Comparison of ENCODE assay signal across 16 cellular contexts in the genomic region with DNA sequence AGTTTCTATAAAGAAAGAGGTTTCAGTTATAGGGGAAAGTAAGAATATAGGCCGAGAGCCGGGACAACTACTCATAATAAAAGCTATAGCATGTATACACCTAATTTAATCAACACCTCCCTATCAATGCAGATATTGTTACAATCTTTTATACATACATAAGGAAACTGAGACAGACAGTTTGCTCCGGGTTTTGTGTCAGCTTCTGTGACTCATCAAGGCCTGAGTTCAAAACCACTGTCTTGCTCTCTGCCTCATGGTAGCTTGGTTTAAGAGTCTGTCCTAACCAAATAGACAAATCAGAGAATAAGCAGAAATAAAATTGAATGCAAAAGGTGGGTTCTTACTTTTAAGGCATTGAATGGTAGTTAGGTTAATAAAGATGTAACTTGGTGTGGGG.
DNase-seq lines count a peak whose midpoint lies in the region; ATAC-seq, FAIRE-seq and TF ChIP-seq lines count a peak whose summit lies in the region.
"Had no signal": no experiment of that assay in that cellular context is flagged by ENCODE, and none has a peak within 500 bp of the region (broad histone marks: within the 10 kb centered on the region; RNA-seq: fewer than 3 reads in every experiment).

No MANE protein-coding gene starts in this region.

- H3K27ac Mint-ChIP-seq in activated CD4-positive, alpha-beta memory T cell treated with anti-CD3 and anti-CD28 coated beads for 36 hours: no peak overlapping the region
- no peak overlapping the region for H3K27ac Mint-ChIP-seq in activated CD4-positive, alpha-beta memory T cell treated with anti-CD3 and anti-CD28 coated beads, Interleukin-2, amount 10 ng/mL, durations not matched to agents 7 days and 5 days
- peak overlapping the region; percentile 25 for H3K27ac Mint-ChIP-seq in activated T-helper 2 cell treated with anti-CD3 and anti-CD28 coated beads, Interferon-gamma antibody, Interleukin-2, Interleukin-4, amounts not matched to agents 10 μg/mL and 5 μg/mL and 100 μg/mL, durations not matched to agents 14 hours and 24 hours and 36 hours
- peak overlapping the region; percentile 70 for H3K27ac Mint-ChIP-seq in osteocyte (ENCODE audit: unreplicated experiment)
- H3K27ac Mint-ChIP-seq in activated naive CD8-positive, alpha-beta T cell treated with anti-CD3 and anti-CD28 coated beads for 36 hours: no peak overlapping the region

- TF ChIP-seq POLR2A in HCT116 (IDR thresholded peaks at IDR 0.05; ENCODE audit: borderline replicate concordance, extremely low read depth, insufficient read depth, insufficient read length): no peak

- H3K27me3 Mint-ChIP-seq in activated CD4-positive, alpha-beta memory T cell treated with anti-CD3 and anti-CD28 coated beads for 36 hours: no peaks in the 10 kb centered on the region
- H3K27me3 Mint-ChIP-seq in activated CD4-positive, alpha-beta memory T cell treated with anti-CD3 and anti-CD28 coated beads, Interleukin-2, amount 10 ng/mL, durations not matched to agents 7 days and 5 days: no peaks in the 10 kb centered on the region
- no peaks in the 10 kb centered on the region for H3K27me3 Mint-ChIP-seq in activated T-helper 2 cell treated with anti-CD3 and anti-CD28 coated beads, Interferon-gamma antibody, Interleukin-2, Interleukin-4, amounts not matched to agents 10 μg/mL and 5 μg/mL and 100 μg/mL, durations not matched to agents 14 hours and 24 hours and 36 hours (ENCODE audit: low read depth)
- H3K27me3 Mint-ChIP-seq in osteocyte (ENCODE audit: unreplicated experiment): no peaks in the 10 kb centered on the region
- no peaks in the 10 kb centered on the region for H3K27me3 Mint-ChIP-seq in activated naive CD8-positive, alpha-beta T cell treated with anti-CD3 and anti-CD28 coated beads for 36 hours
- H3K27me3 Mint-ChIP-seq: CD8-positive, alpha-beta memory T cell had no signal

- no peak overlapping the region for H3K4me3 ChIP-seq in HCT116 (replicated peaks in 1 of 2; ENCODE audit: low read depth in 1 of 2, low read length in 2 of 2)
- H3K4me3 ChIP-seq: BLaER1, GM23248 had no signal

- no peaks in the 10 kb centered on the region for H3K27me3 ChIP-seq in HCT116 (ENCODE audit: insufficient read depth, low read length)
- H3K27me3 ChIP-seq: BLaER1 had no signal

- BruUV-seq in HCT116 (replicated peaks; lab: Mats Ljungman, UMichigan): no TSS peak

- RAD21 ChIA-PET in HCT116 (lab: Charles Lee; ENCODE audit: low non-redundant PET in 1 of 2, low total read pairs in 2 of 2, uncharacterized antibody in 2 of 2, unreplicated experiment in 2 of 2): no interaction called here

- no peak for TF ChIP-seq CTCF in HCT116 (IDR thresholded peaks at IDR 0.05 in 2 of 3, conservative IDR thresholded peaks at IDR 0.05 in 1 of 3; ENCODE audit: borderline replicate concordance in 1 of 3, insufficient read depth in 1 of 3, low read depth in 2 of 3, low read length in 2 of 3)
- TF ChIP-seq CTCF in osteocyte (IDR thresholded peaks at IDR 0.05): no peak

- FAIRE-seq in RCC 7860 (lab: Jason Lieb, UNC): no peak

- intact Hi-C loops in activated CD4-positive, alpha-beta memory T cell treated with anti-CD3 and anti-CD28 coated beads for 36 hours (cut with micrococcal nuclease): no loop called here
- intact Hi-C loops in HCT116 (cut with micrococcal nuclease): loop anchor here (1.0 kb wide), 1 partner anchor 9 kb away; no protein-coding TSS in a partner anchor
- intact Hi-C loops in activated T-helper 2 cell treated with anti-CD3 and anti-CD28 coated beads, Interferon-gamma antibody, Interleukin-2, Interleukin-4, amounts not matched to agents 10 μg/mL and 5 μg/mL and 100 μg/mL, durations not matched to agents 14 hours and 24 hours and 36 hours (cut with micrococcal nuclease): loop anchor here (5.0 kb wide), 1 partner anchor 67 kb away; no protein-coding TSS in a partner anchor

- H3K4me2 ChIP-seq in HCT116 (ENCODE audit: low read length): no peak overlapping the region
- H3K4me2 ChIP-seq: BLaER1 had no signal

- H3K4me3 Mint-ChIP-seq in activated CD4-positive, alpha-beta memory T cell treated with anti-CD3 and anti-CD28 coated beads for 36 hours: no peak overlapping the region
- H3K4me3 Mint-ChIP-seq in activated CD4-positive, alpha-beta memory T cell treated with anti-CD3 and anti-CD28 coated beads, Interleukin-2, amount 10 ng/mL, durations not matched to agents 7 days and 5 days: no peak overlapping the region
- H3K4me3 Mint-ChIP-seq in activated T-helper 2 cell treated with anti-CD3 and anti-CD28 coated beads, Interferon-gamma antibody, Interleukin-2, Interleukin-4, amounts not matched to agents 10 μg/mL and 5 μg/mL and 100 μg/mL, durations not matched to agents 14 hours and 24 hours and 36 hours (ENCODE audit: low read depth): no peak overlapping the region
- no peak overlapping the region for H3K4me3 Mint-ChIP-seq in osteocyte (ENCODE audit: unreplicated experiment)
- no peak overlapping the region for H3K4me3 Mint-ChIP-seq in activated naive CD8-positive, alpha-beta T cell treated with anti-CD3 and anti-CD28 coated beads for 36 hours
- H3K4me3 Mint-ChIP-seq: CD8-positive, alpha-beta memory T cell had no signal

- H3K4me1 ChIP-seq in HCT116 (ENCODE audit: control insufficient read depth in 1 of 2, insufficient read depth in 2 of 2, low read length in 2 of 2): peaks cover 33 to 43% of the 10 kb centered on the region in 2 experiments
- H3K4me1 ChIP-seq: BLaER1, Caco-2 had no signal

- no peaks in the 10 kb centered on the region for H3K9me3 ChIP-seq in HCT116 (ENCODE audit: control insufficient read depth in 1 of 2, insufficient read depth in 1 of 2, low read depth in 1 of 2, low read length in 2 of 2)
- H3K9me3 ChIP-seq: BLaER1, Caco-2 had no signal

- peak; percentile 25 for DNase-seq in activated CD4-positive, alpha-beta memory T cell treated with anti-CD3 and anti-CD28 coated beads for 36 hours
- no peak for DNase-seq in activated CD4-positive, alpha-beta memory T cell treated with anti-CD3 and anti-CD28 coated beads, Interleukin-2, amount 10 ng/mL, durations not matched to agents 7 days and 5 days
- DNase-seq in HCT116 (ENCODE audit: low read depth, low spot score): no peak
- DNase-seq in activated T-helper 2 cell treated with anti-CD3 and anti-CD28 coated beads, Interferon-gamma antibody, Interleukin-2, Interleukin-4, amounts not matched to agents 10 μg/mL and 5 μg/mL and 100 μg/mL, durations not matched to agents 14 hours and 24 hours and 36 hours (ENCODE audit: low spot score): no peak
- DNase-seq in osteocyte (ENCODE audit: extremely low spot score, unreplicated experiment): no peak
- DNase-seq in activated naive CD8-positive, alpha-beta T cell treated with anti-CD3 and anti-CD28 coated beads for 36 hours: no peak
- no peak for DNase-seq in RCC 7860 (ENCODE audit: low spot score)
- DNase-seq in T-helper 9 cell: no peak
- DNase-seq: 8988T; AML-193; Caco-2; CD8-positive, alpha-beta memory T cell; DND-41; GM23248; H7 had no signal

- peak overlapping the region; percentile 71; the same call in 1 of the 2 replicates for H3K27ac ChIP-seq in HCT116 (ENCODE audit: low read depth, low read length)
- H3K27ac ChIP-seq: BLaER1, GM23248 had no signal

- no peaks in the 10 kb centered on the region for H3K36me3 ChIP-seq in HCT116 (ENCODE audit: control insufficient read depth in 1 of 2, insufficient read depth in 2 of 2, low read length in 2 of 2)
- H3K36me3 ChIP-seq: BLaER1 had no signal

- CTCF ChIA-PET in activated CD4-positive, alpha-beta memory T cell treated with anti-CD3 and anti-CD28 coated beads for 36 hours (lab: Charles Lee): interaction anchor here (1.0 kb wide), 1 partner anchor 149 kb away, joined by 3 read pairs; no protein-coding TSS in a partner anchor
- CTCF ChIA-PET in activated CD4-positive, alpha-beta memory T cell treated with anti-CD3 and anti-CD28 coated beads, Interleukin-2, amount 10 ng/mL, durations not matched to agents 7 days and 5 days (lab: Charles Lee): no interaction called here
- CTCF ChIA-PET in HCT116 (lab: Charles Lee): no interaction called here

- H3K4me1 Mint-ChIP-seq in activated CD4-positive, alpha-beta memory T cell treated with anti-CD3 and anti-CD28 coated beads for 36 hours (ENCODE audit: low read depth): peaks cover 15% of the 10 kb centered on the region
- peaks cover 23% of the 10 kb centered on the region for H3K4me1 Mint-ChIP-seq in activated CD4-positive, alpha-beta memory T cell treated with anti-CD3 and anti-CD28 coated beads, Interleukin-2, amount 10 ng/mL, durations not matched to agents 7 days and 5 days
- H3K4me1 Mint-ChIP-seq in activated T-helper 2 cell treated with anti-CD3 and anti-CD28 coated beads, Interferon-gamma antibody, Interleukin-2, Interleukin-4, amounts not matched to agents 10 μg/mL and 5 μg/mL and 100 μg/mL, durations not matched to agents 14 hours and 24 hours and 36 hours (ENCODE audit: low read depth): peaks cover 25% of the 10 kb centered on the region
- H3K4me1 Mint-ChIP-seq in osteocyte (ENCODE audit: unreplicated experiment): peaks cover 58% of the 10 kb centered on the region
- H3K4me1 Mint-ChIP-seq in activated naive CD8-positive, alpha-beta T cell treated with anti-CD3 and anti-CD28 coated beads for 36 hours: no peaks in the 10 kb centered on the region
- H3K4me1 Mint-ChIP-seq: CD8-positive, alpha-beta memory T cell had no signal

- no peaks in the 10 kb centered on the region for H3K9me2 ChIP-seq in HCT116 (ENCODE audit: insufficient read depth)

- H3K79me2 ChIP-seq in HCT116 (ENCODE audit: insufficient read depth, low read length): no peaks in the 10 kb centered on the region

- POLR2A ChIA-PET in activated CD4-positive, alpha-beta memory T cell treated with anti-CD3 and anti-CD28 coated beads for 36 hours (lab: Charles Lee): no interaction called here
- POLR2A ChIA-PET in activated CD4-positive, alpha-beta memory T cell treated with anti-CD3 and anti-CD28 coated beads, Interleukin-2, amount 10 ng/mL, durations not matched to agents 7 days and 5 days (lab: Charles Lee): no interaction called here
- POLR2A ChIA-PET in HCT116 (lab: Charles Lee): no interaction called here

- TF ChIP-seq RAD21 in HCT116 (IDR thresholded peaks at IDR 0.05; ENCODE audit: low read depth): no peak

- no peaks in the 10 kb centered on the region for H4K20me1 ChIP-seq in HCT116 (ENCODE audit: insufficient read depth)
- H4K20me1 ChIP-seq: BLaER1 had no signal

- ATAC-seq in HCT116: no peak

- no peak overlapping the region for H2AFZ ChIP-seq in HCT116 (ENCODE audit: low read depth, low read length, poor library complexity, severe bottlenecking)
- H2AFZ ChIP-seq: GM23248 had no signal

- no peak overlapping the region for H3K9ac ChIP-seq in HCT116 (ENCODE audit: low read length)
- H3K9ac ChIP-seq: BLaER1, GM23248 had no signal

- H3K9me3 Mint-ChIP-seq in activated CD4-positive, alpha-beta memory T cell treated with anti-CD3 and anti-CD28 coated beads for 36 hours: no peaks in the 10 kb centered on the region
- H3K9me3 Mint-ChIP-seq in activated CD4-positive, alpha-beta memory T cell treated with anti-CD3 and anti-CD28 coated beads, Interleukin-2, amount 10 ng/mL, durations not matched to agents 7 days and 5 days: no peaks in the 10 kb centered on the region
- H3K9me3 Mint-ChIP-seq in activated T-helper 2 cell treated with anti-CD3 and anti-CD28 coated beads, Interferon-gamma antibody, Interleukin-2, Interleukin-4, amounts not matched to agents 10 μg/mL and 5 μg/mL and 100 μg/mL, durations not matched to agents 14 hours and 24 hours and 36 hours: no peaks in the 10 kb centered on the region
- no peaks in the 10 kb centered on the region for H3K9me3 Mint-ChIP-seq in osteocyte (ENCODE audit: unreplicated experiment)
- no peaks in the 10 kb centered on the region for H3K9me3 Mint-ChIP-seq in activated naive CD8-positive, alpha-beta T cell treated with anti-CD3 and anti-CD28 coated beads for 36 hours
- H3K9me3 Mint-ChIP-seq: CD8-positive, alpha-beta memory T cell had no signal

- H3K36me3 Mint-ChIP-seq in activated CD4-positive, alpha-beta memory T cell treated with anti-CD3 and anti-CD28 coated beads for 36 hours: peaks cover 7% of the 10 kb centered on the region
- peaks cover 3% of the 10 kb centered on the region for H3K36me3 Mint-ChIP-seq in activated CD4-positive, alpha-beta memory T cell treated with anti-CD3 and anti-CD28 coated beads, Interleukin-2, amount 10 ng/mL, durations not matched to agents 7 days and 5 days (ENCODE audit: low read depth)
- no peaks in the 10 kb centered on the region for H3K36me3 Mint-ChIP-seq in activated T-helper 2 cell treated with anti-CD3 and anti-CD28 coated beads, Interferon-gamma antibody, Interleukin-2, Interleukin-4, amounts not matched to agents 10 μg/mL and 5 μg/mL and 100 μg/mL, durations not matched to agents 14 hours and 24 hours and 36 hours (ENCODE audit: low read depth)
- H3K36me3 Mint-ChIP-seq in osteocyte (ENCODE audit: unreplicated experiment): peaks cover 7% of the 10 kb centered on the region
- H3K36me3 Mint-ChIP-seq in activated naive CD8-positive, alpha-beta T cell treated with anti-CD3 and anti-CD28 coated beads for 36 hours: peaks cover 9% of the 10 kb centered on the region

Comparison
In these comparisons a context has a peak if more than half of its experiments do, and no peak if none do; other contexts are left out.
1. H3K27ac Mint-ChIP-seq: peak in activated T-helper 2 cell treated with anti-CD3 and anti-CD28 coated beads, Interferon-gamma antibody, Interleukin-2, Interleukin-4, amounts not matched to agents 10 μg/mL and 5 μg/mL and 100 μg/mL, durations not matched to agents 14 hours and 24 hours and 36 hours (single experiment) and osteocyte (single experiment); none in activated CD4-positive, alpha-beta memory T cell treated with anti-CD3 and anti-CD28 coated beads for 36 hours (single experiment), activated CD4-positive, alpha-beta memory T cell treated with anti-CD3 and anti-CD28 coated beads, Interleukin-2, amount 10 ng/mL, durations not matched to agents 7 days and 5 days (single experiment) and activated naive CD8-positive, alpha-beta T cell treated with anti-CD3 and anti-CD28 coated beads for 36 hours (single experiment).